Comparison of ENCODE assay signal across 8 cellular contexts in genomic region chr3:13896473-13897154, GRCh38. TPM values are rescaled to one million over a fixed set of nuclear protein-coding genes. Genes with fewer than 3 reads are reported as not detected.
DNase-seq lines count a peak whose midpoint lies in the region; ATAC-seq, FAIRE-seq and TF ChIP-seq lines count a peak whose summit lies in the region.

No MANE protein-coding gene starts in this region.

- H3K27me3 ChIP-seq in endothelial cell of umbilical vein (ENCODE audit: control insufficient read depth in 2 of 2, insufficient read depth in 2 of 2, low read length in 2 of 2): no peaks in the 10 kb centered on the region
- H3K27me3 ChIP-seq in testis: no peaks in the 10 kb centered on the region

- peak overlapping the region; percentile 4 for H3K27ac Mint-ChIP-seq in activated CD4-positive, alpha-beta T cell treated with anti-CD3 and anti-CD28 coated beads, Interleukin-2, amount 10 ng/mL, durations not matched to agents 24 days and 14 days

- no peaks in the 10 kb centered on the region for H4K20me1 ChIP-seq in endothelial cell of umbilical vein (replicated peaks; ENCODE audit: control insufficient read depth, extremely low read depth, insufficient read depth, low read length)

- BruUV-seq in endothelial cell of umbilical vein (replicated peaks; lab: Mats Ljungman, UMichigan): no TSS peak

- peaks cover 12% of the 10 kb centered on the region for H3K9me3 Mint-ChIP-seq in activated CD4-positive, alpha-beta T cell treated with anti-CD3 and anti-CD28 coated beads, Interleukin-2, amount 10 ng/mL, durations not matched to agents 24 days and 14 days

- peaks cover 2% of the 10 kb centered on the region for H3K27me3 Mint-ChIP-seq in activated CD4-positive, alpha-beta T cell treated with anti-CD3 and anti-CD28 coated beads, Interleukin-2, amount 10 ng/mL, durations not matched to agents 24 days and 14 days

- no peak overlapping the region for H3K9ac ChIP-seq in endothelial cell of umbilical vein (replicated peaks; ENCODE audit: extremely low read depth, insufficient read depth, low read length)

- POLR2A ChIA-PET in endothelial cell of umbilical vein (lab: Charles Lee): interaction anchor here (0.8 to 1.0 kb wide), 3 partner anchors 228 to 282 kb away, joined by 3 read pairs; partner anchors contain the start of genes CHCHD4, LSM3, TMEM43 and XPC

- ATAC-seq in GM18870 (IDR thresholded peaks at IDR 0.05; ENCODE audit: unreplicated experiment): no peak

- H3K9me3 ChIP-seq in endothelial cell of umbilical vein (replicated peaks; ENCODE audit: control insufficient read depth, insufficient read depth, low read length) (no peaks in the 10 kb centered on the region), testis (no peaks in the 10 kb centered on the region)

- intact Hi-C loops in activated CD4-positive, alpha-beta T cell treated with anti-CD3 and anti-CD28 coated beads, Interleukin-2, amount 10 ng/mL, durations not matched to agents 24 days and 14 days (cut with micrococcal nuclease): loop anchor here (1.0 to 10.0 kb wide), 6 partner anchors 218 to 756 kb away; partner anchors contain the start of genes CCDC174, LSM3 and XPC
- intact Hi-C loops in endothelial cell of umbilical vein (cut with micrococcal nuclease): loop anchor here (1.0 to 10.0 kb wide), 5 partner anchors 218 to 652 kb away; partner anchors contain the start of genes CHCHD4 and SLC6A6
- intact Hi-C loops in testis (cut with DNase I; ENCODE audit: low total_unique reads): no loop called here

- no peaks in the 10 kb centered on the region for H3K9me1 ChIP-seq in endothelial cell of umbilical vein (replicated peaks; ENCODE audit: control insufficient read depth, extremely low read depth, insufficient read depth, low read length)

- peak overlapping the region; percentile 72 for H3K4me3 Mint-ChIP-seq in activated CD4-positive, alpha-beta T cell treated with anti-CD3 and anti-CD28 coated beads, Interleukin-2, amount 10 ng/mL, durations not matched to agents 24 days and 14 days

- FAIRE-seq in endothelial cell of umbilical vein (lab: Jason Lieb, UNC): peak; percentile 81

- H3K27ac ChIP-seq in endothelial cell of umbilical vein (ENCODE audit: insufficient read depth, low read depth, low read length): no peak overlapping the region
- H3K27ac ChIP-seq in testis: no peak overlapping the region

- no peak overlapping the region for H3K4me2 ChIP-seq in endothelial cell of umbilical vein (ENCODE audit: insufficient read depth, low read length)

- H3K36me3 ChIP-seq in endothelial cell of umbilical vein (ENCODE audit: control insufficient read depth in 2 of 2, extremely low read depth in 1 of 2, insufficient read depth in 2 of 2, low read length in 2 of 2) (no peaks in the 10 kb centered on the region), testis (ENCODE audit: low read depth, missing control alignments) (no peaks in the 10 kb centered on the region)

- no peak for TF ChIP-seq POLR2A in endothelial cell of umbilical vein (IDR thresholded peaks at IDR 0.05; ENCODE audit: low read depth, low read length)
- TF ChIP-seq POLR2A in testis (IDR thresholded peaks at IDR 0.05): no peak

- DNase-seq in COLO668 (lab: John Stamatoyannopoulos, UW; ENCODE audit: unreplicated experiment) (peak; percentile 33), H4 (ENCODE audit: low spot score) (peak; percentile 65), NCI-H2227 (lab: John Stamatoyannopoulos, UW; ENCODE audit: unreplicated experiment) (peak; percentile 70), endothelial cell of umbilical vein (ENCODE audit: low read depth, low spot score) (peak; percentile 57), mucosa of gallbladder (ENCODE audit: low spot score) (peak; percentile 71), testis (peak; percentile 81)
- DNase-seq in activated CD4-positive, alpha-beta T cell treated with anti-CD3 and anti-CD28 coated beads, Interleukin-2, amount 10 ng/mL, durations not matched to agents 24 days and 14 days: peak; percentile 89

- dilution Hi-C loops in endothelial cell of umbilical vein (cut with MboI; ENCODE audit: extremely low pct_ligation_motif_present, low sequenced_read_pairs): no loop called here

- H3K4me3 ChIP-seq in endothelial cell of umbilical vein (replicated peaks in 1 of 3; ENCODE audit: insufficient read depth in 1 of 3, low read depth in 1 of 3, low read length in 3 of 3): no peak overlapping the region
- peak overlapping the region; percentile 70 to 77 for H3K4me3 ChIP-seq in testis

- CTCF ChIA-PET in endothelial cell of umbilical vein (lab: Charles Lee): interaction anchor here (0.6 to 2.7 kb wide), 51 partner anchors 9 to 884 kb away, joined by 3 to 46 read pairs (median 5); partner anchors contain the start of genes CCDC174, CHCHD4, GRIP2 and LSM3

- no peaks in the 10 kb centered on the region for H3K79me2 ChIP-seq in endothelial cell of umbilical vein (ENCODE audit: control insufficient read depth, insufficient read depth, low read length)

- H3K4me1 ChIP-seq in endothelial cell of umbilical vein (ENCODE audit: control insufficient read depth, extremely low read depth, insufficient read depth, low read length): peaks cover 8% of the 10 kb centered on the region
- H3K4me1 ChIP-seq in testis: peaks cover 11% of the 10 kb centered on the region

- no peak overlapping the region for H2AFZ ChIP-seq in endothelial cell of umbilical vein (ENCODE audit: low read depth, low read length)

- TF ChIP-seq CTCF in endothelial cell of umbilical vein (IDR thresholded peaks at IDR 0.05; ENCODE audit: extremely low read depth in 1 of 2, insufficient read depth in 1 of 2, low read depth in 1 of 2, low read length in 2 of 2): peak; percentile 61 to 67
- TF ChIP-seq CTCF in testis (IDR thresholded peaks at IDR 0.05): peak; percentile 33 to 59 (median 57)

- 14 to 21% methylated on average over 12 of the region's 12 CpGs for WGBS in testis, 2 donors

- H3K4me1 Mint-ChIP-seq in activated CD4-positive, alpha-beta T cell treated with anti-CD3 and anti-CD28 coated beads, Interleukin-2, amount 10 ng/mL, durations not matched to agents 24 days and 14 days: peaks cover 14% of the 10 kb centered on the region

- H3K36me3 Mint-ChIP-seq in activated CD4-positive, alpha-beta T cell treated with anti-CD3 and anti-CD28 coated beads, Interleukin-2, amount 10 ng/mL, durations not matched to agents 24 days and 14 days (ENCODE audit: low read depth): peaks cover 1% of the 10 kb centered on the region

TF ChIP-seq in endothelial cell of umbilical vein, 7 proteins besides CTCF, POLR2A, EP300 and RAD21:
- TF ChIP-seq EZH2 (IDR thresholded peaks at IDR 0.05; ENCODE audit: borderline replicate concordance, low read depth, low read length, severe bottlenecking) (no peak), JUN (IDR thresholded peaks at IDR 0.05; ENCODE audit: borderline replicate concordance, insufficient read depth, insufficient read length, low read depth) (no peak), MYC (IDR thresholded peaks at IDR 0.05; ENCODE audit: low read depth, low read length) (no peak), FOS (IDR thresholded peaks at IDR 0.05; ENCODE audit: borderline replicate concordance, insufficient read depth, low read length) (no peak), GATA2 (IDR thresholded peaks at IDR 0.05; ENCODE audit: insufficient read depth, insufficient read length, low read depth, low read length) (no peak), POLR2AphosphoS5 (IDR thresholded peaks at IDR 0.05; ENCODE audit: insufficient read depth, low read depth, low read length) (no peak)
- TF ChIP-seq, protein P1, sequence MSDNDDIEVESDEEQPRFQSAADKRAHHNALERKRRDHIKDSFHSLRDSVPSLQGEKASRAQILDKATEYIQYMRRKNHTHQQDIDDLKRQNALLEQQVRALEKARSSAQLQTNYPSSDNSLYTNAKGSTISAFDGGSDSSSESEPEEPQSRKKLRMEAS (IDR thresholded peaks at IDR 0.05; ENCODE audit: insufficient read depth, insufficient read length): no peak

RNA-seq across cellular contexts. Expression of gene WNT7A, which starts 16.7 kb away (rescaled TPM):
- not detected in 2 replicates for total RNA-seq in H4 (2014; rRNA removed; shearing (Covaris generic))
- 0.05 TPM in 1 of 2 replicates, not detected in the other for total RNA-seq in activated CD4-positive, alpha-beta T cell treated with anti-CD3 and anti-CD28 coated beads, Interleukin-2, amount 10 ng/mL, durations not matched to agents 24 days and 14 days
- not detected in 2 replicates for total RNA-seq in endothelial cell of umbilical vein
- polyA plus RNA-seq in endothelial cell of umbilical vein: not detected in 2 replicates
- polyA plus RNA-seq in endothelial cell of umbilical vein (2011; cell fraction: cytosol; rRNA removed): not detected in 2 replicates
- not detected in 2 replicates for polyA plus RNA-seq in endothelial cell of umbilical vein (2011; cell fraction: nucleus; rRNA removed)
- not detected in 2 replicates for polyA plus RNA-seq in endothelial cell of umbilical vein (2012)
- polyA minus RNA-seq in endothelial cell of umbilical vein: not detected in 2 replicates
- polyA minus RNA-seq in endothelial cell of umbilical vein (2011; cell fraction: cytosol; rRNA and poly(A)+ RNA removed): not detected
- polyA minus RNA-seq in endothelial cell of umbilical vein (2011; cell fraction: nucleus; rRNA and poly(A)+ RNA removed): not detected in 2 replicates
- total RNA-seq in mucosa of gallbladder: 4.7 TPM
- total RNA-seq in testis: 1 to 10 TPM; 1.1 TPM
- 3.3 TPM for polyA plus RNA-seq in testis (ENCODE audit: insufficient read depth, low read depth, low replicate concordance)

Comparison
In these comparisons a context has a peak if more than half of its experiments do, and no peak if none do; other contexts are left out.
1. DNase-seq: peak in every context shown above with its lines; median percentile 89 in activated CD4-positive, alpha-beta T cell treated with anti-CD3 and anti-CD28 coated beads, Interleukin-2, amount 10 ng/mL, durations not matched to agents 24 days and 14 days; 81 in testis; 71 in mucosa of gallbladder; 70 in NCI-H2227; 65 in H4; 57 in endothelial cell of umbilical vein; 33 in COLO668.
2. H3K4me3 ChIP-seq: peak in testis (2 of 2); none in endothelial cell of umbilical vein (0 of 3).